Comparison of ENCODE assay signal across 8 cellular contexts in the genomic region with DNA sequence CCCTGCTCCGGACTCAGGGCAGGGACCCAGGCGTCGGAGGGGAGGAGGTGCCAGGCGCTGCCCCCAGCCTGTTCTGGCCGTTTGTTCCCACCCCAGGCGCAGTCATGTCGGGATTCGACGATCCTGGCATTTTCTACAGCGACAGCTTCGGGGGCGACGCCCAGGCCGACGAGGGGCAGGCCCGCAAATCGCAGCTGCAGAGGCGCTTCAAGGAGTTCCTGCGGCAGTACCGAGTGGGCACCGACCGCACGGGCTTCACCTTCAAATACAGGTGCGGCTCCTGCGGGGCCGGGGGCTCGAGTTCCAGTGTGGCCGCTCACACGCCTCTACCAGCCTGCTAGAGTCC. TPM values are rescaled to one million over a fixed set of nuclear protein-coding genes. Genes with fewer than 3 reads are reported as not detected.
DNase-seq lines count a peak whose midpoint lies in the region; ATAC-seq, FAIRE-seq and TF ChIP-seq lines count a peak whose summit lies in the region.

No MANE protein-coding gene starts in this region.

- no peaks in the 10 kb centered on the region for H3K9me3 ChIP-seq in CD4-positive, alpha-beta T cell (ENCODE audit: control insufficient read depth, low read length)
- H3K9me3 ChIP-seq in GM23248 (ENCODE audit: low read depth) (no peaks in the 10 kb centered on the region), H1 (ENCODE audit: insufficient read depth in 2 of 2, low read depth in 1 of 2, low read length in 1 of 2) (no peaks in the 10 kb centered on the region)

- H2BK120ac ChIP-seq in H1 (replicated peaks; ENCODE audit: low read depth, low read length) = no peak overlapping the region

- FAIRE-seq in H1 (lab: Jason Lieb, UNC) = no peak

- H3K79me1 ChIP-seq in H1 (ENCODE audit: low read depth, low read length) = peaks cover 11% of the 10 kb centered on the region; the same call in 1 of the 2 replicates

- no peaks in the 10 kb centered on the region for H3K27me3 Mint-ChIP-seq in CD4-positive, alpha-beta T cell
- H3K27me3 Mint-ChIP-seq in nephron progenitor cell (ENCODE audit: low read depth, poor library complexity) = no peaks in the 10 kb centered on the region

- TF ChIP-seq POLR2A in H1 (IDR thresholded peaks at IDR 0.05; ENCODE audit: control extremely low read depth in 1 of 2, low read depth in 2 of 2, low read length in 2 of 2) = no peak

- ATAC-seq in CD4-positive, alpha-beta T cell (ENCODE audit: poor library complexity) = peak; percentile 0
- no peak for ATAC-seq in HG02870 (IDR thresholded peaks at IDR 0.05; ENCODE audit: unreplicated experiment)

- no peaks in the 10 kb centered on the region for H3K9me3 Mint-ChIP-seq in CD4-positive, alpha-beta T cell
- H3K9me3 Mint-ChIP-seq in nephron progenitor cell = no peaks in the 10 kb centered on the region

- intact Hi-C loops in CD4-positive, alpha-beta T cell (cut with DNase I, micrococcal nuclease) = loop anchor here in 1 of 2 experiments (1.0 kb wide), 1 partner anchor 101 kb away; a partner anchor contains a TSS

- H2AFZ ChIP-seq in GM23248 (peak overlapping the region; percentile 92), H1 (ENCODE audit: low read length) (no peak overlapping the region)

- peak overlapping the region; percentile 95 for H3K27ac Mint-ChIP-seq in CD4-positive, alpha-beta T cell
- peak overlapping the region; percentile 95 for H3K27ac Mint-ChIP-seq in nephron progenitor cell

- H2BK12ac ChIP-seq in H1 (ENCODE audit: low read depth, low read length) = peak overlapping the region; percentile 97; the same call in 1 of the 2 replicates

- peak overlapping the region; percentile 2 for H3K27ac ChIP-seq in CD4-positive, alpha-beta T cell (ENCODE audit: low read depth, low read length)
- H3K27ac ChIP-seq in GM23248 (no peak overlapping the region), H1 (ENCODE audit: low read depth, low read length) (peak overlapping the region; percentile 98)

- POLR2A ChIA-PET in CD4-positive, alpha-beta T cell (lab: Charles Lee) = interaction anchor here (2.6 kb wide), 1 partner anchor 100 kb away, joined by 14 read pairs; a partner anchor contains a TSS
- POLR2A ChIA-PET in H1 (lab: Charles Lee; ENCODE audit: partially characterized antibody) = interaction anchor here (0.6 to 57.4 kb wide), 3 partner anchors 4 to 213 kb away, joined by 3 to 1995 read pairs (median 1995); a partner anchor contains a TSS

- CTCF ChIA-PET in CD4-positive, alpha-beta T cell (lab: Charles Lee) = no interaction called here
- CTCF ChIA-PET in H1 (lab: Charles Lee; ENCODE audit: partially characterized antibody) = interaction anchor here (0.5 to 3.2 kb wide), 2 partner anchors 28 to 29 kb away, joined by 3 to 13 read pairs; no protein-coding TSS in a partner anchor

- peak overlapping the region; percentile 96 for H2BK5ac ChIP-seq in H1 (ENCODE audit: low read depth, low read length)

- peak overlapping the region; percentile 91 for H4K5ac ChIP-seq in H1 (ENCODE audit: insufficient read length, low read depth, low read length)

- in situ Hi-C loops in GM23248 (cut with MboI) = no loop called here

- peak overlapping the region; percentile 100; the same call in 1 of the 2 replicates for H4K8ac ChIP-seq in H1 (ENCODE audit: extremely low read depth, insufficient read depth, low read length)

- 0 out of 2 replicates have a peak overlapping the region, but pooled peaks have one; percentile 75 for H2AK5ac ChIP-seq in H1 (ENCODE audit: low read depth, low read length)

- H3K9me2 ChIP-seq in GM23248 (ENCODE audit: insufficient read depth) = no peaks in the 10 kb centered on the region

- peak overlapping the region; percentile 58 for H4K91ac ChIP-seq in H1 (replicated peaks; ENCODE audit: insufficient read length, low read length)

- peaks cover 44% of the 10 kb centered on the region for H3K36me3 Mint-ChIP-seq in CD4-positive, alpha-beta T cell (ENCODE audit: low read depth)
- H3K36me3 Mint-ChIP-seq in nephron progenitor cell (ENCODE audit: low read depth) = peaks cover 28% of the 10 kb centered on the region

- H3F3A ChIP-seq in GM23248 (ENCODE audit: insufficient read depth) = peaks cover 16% of the 10 kb centered on the region

- no peaks in the 10 kb centered on the region for H3K4me1 ChIP-seq in GM23248 (ENCODE audit: insufficient read depth)
- peaks cover 8 to 25% (median 13%) of the 10 kb centered on the region in 4 experiments for H3K4me1 ChIP-seq in H1 (replicated peaks in 1 of 4; ENCODE audit: control insufficient read depth in 3 of 4, insufficient read depth in 4 of 4, low read length in 3 of 4)

- no peak overlapping the region for H2BK20ac ChIP-seq in H1 (ENCODE audit: low read length)

- peak overlapping the region; percentile 79 for H3K4me2 ChIP-seq in GM23248 (ENCODE audit: unreplicated experiment)
- H3K4me2 ChIP-seq in H1 (ENCODE audit: insufficient read depth in 1 of 2, low read depth in 2 of 2, low read length in 2 of 2) = peak overlapping the region; percentile 72 to 84

- peak overlapping the region; percentile 90 for H3K4me3 ChIP-seq in GM23248
- peak overlapping the region; percentile 83 to 98 (median 90) for H3K4me3 ChIP-seq in H1 (ENCODE audit: extremely low read depth in 1 of 4, insufficient read depth in 2 of 4, low read depth in 3 of 4, low read length in 4 of 4)

- H3K4me1 Mint-ChIP-seq in CD4-positive, alpha-beta T cell (ENCODE audit: low read depth) = peaks cover 18% of the 10 kb centered on the region
- H3K4me1 Mint-ChIP-seq in nephron progenitor cell = peaks cover 50% of the 10 kb centered on the region

- H3K27me3 ChIP-seq in CD4-positive, alpha-beta T cell (ENCODE audit: control insufficient read depth, insufficient read depth, low read length) = no peaks in the 10 kb centered on the region
- no peaks in the 10 kb centered on the region for H3K27me3 ChIP-seq in GM23248 (replicated peaks; ENCODE audit: insufficient read depth)
- H3K27me3 ChIP-seq in H1 (replicated peaks in 1 of 4; ENCODE audit: control insufficient read depth in 3 of 4, extremely low read depth in 1 of 4, insufficient read depth in 3 of 4, low read length in 3 of 4) = no peaks in the 10 kb centered on the region

- H3K4ac ChIP-seq in H1 (replicated peaks; ENCODE audit: insufficient read length, low read depth, low read length) = peak overlapping the region; percentile 88

- no peak for TF ChIP-seq EP300 in H1 (IDR thresholded peaks at IDR 0.05; ENCODE audit: borderline replicate concordance in 1 of 2, low read depth in 2 of 2, low read length in 2 of 2)

- no peaks in the 10 kb centered on the region for H3K36me3 ChIP-seq in GM23248 (ENCODE audit: low read depth)
- peaks cover 23 to 43% (median 31%) of the 10 kb centered on the region in 4 experiments for H3K36me3 ChIP-seq in H1 (ENCODE audit: control insufficient read depth in 2 of 4, insufficient read depth in 4 of 4, low read length in 3 of 4)

- H2BK15ac ChIP-seq in H1 (ENCODE audit: low read length) = 0 out of 2 replicates have a peak overlapping the region, but pooled peaks have one; percentile 46

- peak overlapping the region; percentile 71 for H3K18ac ChIP-seq in H1 (ENCODE audit: extremely low read depth, low read length)

- H3K14ac ChIP-seq in H1 (ENCODE audit: insufficient read length) = peak overlapping the region; percentile 12

- peak overlapping the region; percentile 98 for H3K4me3 Mint-ChIP-seq in CD4-positive, alpha-beta T cell
- H3K4me3 Mint-ChIP-seq in nephron progenitor cell = peak overlapping the region; percentile 99

- peak in 4 of 10 experiments; percentile 3 to 36 (median 10) for DNase-seq in CD4-positive, alpha-beta T cell
- DNase-seq in GM23248 = peak; percentile 41
- DNase-seq in RPMI8226 = peak; percentile 45
- no peak for DNase-seq in H1 (ENCODE audit: low read depth in 1 of 2, low spot score in 2 of 2)
- DNase-seq in nephron progenitor cell = peak; percentile 42
- no peak for DNase-seq in NCI-H1930 (lab: John Stamatoyannopoulos, UW)
- DNase-seq in HCEC 1CT = no peak

- no peak for TF ChIP-seq CTCF in CD4-positive, alpha-beta T cell (IDR thresholded peaks at IDR 0.05)
- no peak for TF ChIP-seq CTCF in H1 (IDR thresholded peaks at IDR 0.05; ENCODE audit: control extremely low read depth in 1 of 3, insufficient read depth in 1 of 3, low read depth in 1 of 3, low read length in 3 of 3)
- TF ChIP-seq CTCF in nephron progenitor cell (IDR thresholded peaks at IDR 0.05) = no peak

- H4K20me1 ChIP-seq in GM23248 (ENCODE audit: insufficient read depth) = no peaks in the 10 kb centered on the region
- peaks cover 0 to 4% of the 10 kb centered on the region in 2 experiments for H4K20me1 ChIP-seq in H1 (replicated peaks in 1 of 2; ENCODE audit: control insufficient read depth in 1 of 2, insufficient read depth in 2 of 2, low read length in 2 of 2)

- H3K79me2 ChIP-seq in GM23248 (ENCODE audit: insufficient read depth) = peaks cover 6% of the 10 kb centered on the region
- H3K79me2 ChIP-seq in H1 (ENCODE audit: control insufficient read depth in 1 of 2, insufficient read depth in 2 of 2, low read length in 2 of 2) = peaks cover 12 to 44% of the 10 kb centered on the region in 2 experiments

- no peak for TF ChIP-seq RAD21 in H1 (IDR thresholded peaks at IDR 0.05 in 1 of 2, conservative IDR thresholded peaks at IDR 0.05 in 1 of 2; ENCODE audit: low read depth in 2 of 2, low read length in 2 of 2)

- H3K9ac ChIP-seq in GM23248 = peak overlapping the region; percentile 84
- peak overlapping the region; percentile 99 to 100 (median 100) for H3K9ac ChIP-seq in H1 (replicated peaks in 1 of 4; ENCODE audit: extremely low read depth in 1 of 4, low read depth in 3 of 4, low read length in 3 of 4)

- peak overlapping the region; percentile 95 for H3K56ac ChIP-seq in H1 (replicated peaks; ENCODE audit: insufficient read length, low read depth, low read length)

- 1 to 3% methylated on average over 26 to 29 of the region's 29 CpGs for WGBS in GM23248 (ENCODE audit: low coverage in 1 of 2, low lambda C conversion rate in 2 of 2, missing lambda C conversion rate in 2 of 2), 2 experiments
- 5% methylated on average over 28 of the region's 29 CpGs; no CpG with 5 or more reads in 1 of the 2 experiments for whole genome bisulfite sequencing in H1 (ENCODE audit: extremely low coverage in 1 of 2, insufficient coverage in 1 of 2, insufficient read length in 1 of 2, insufficient replicate concordance in 2 of 2, low coverage in 1 of 2, low lambda C conversion rate in 2 of 2, missing lambda C conversion rate in 1 of 2), 2 experiments

- no peak overlapping the region for H3K23ac ChIP-seq in H1 (ENCODE audit: insufficient read length)

- peaks cover 3% of the 10 kb centered on the region; the same call in 1 of the 2 replicates for H3K23me2 ChIP-seq in H1 (ENCODE audit: low read depth, low read length)

RNA-seq across cellular contexts. Expression of a gene that starts 0.4 kb away (rescaled TPM):
- total RNA-seq in CD4-positive, alpha-beta T cell = 10 to 100 TPM; 21.6 to 22.6 TPM
- 34.4 and 37.2 TPM in 2 replicates for total RNA-seq in GM23248 (2014; rRNA removed; shearing (Covaris generic))
- 48.4 and 51.5 TPM in 2 replicates for polyA plus RNA-seq in GM23248 (2016; fragmentation: Nextera tagmentation; extraction: Ambion mirVana)
- total RNA-seq in H1 (2021; fragmentation: NEBNext Ultra II Directional; extraction: Animal tissue kit (Norgen Biotek cat#: 25700)) = 297 and 305 TPM in 2 replicates
- polyA plus RNA-seq in H1 (2011; rRNA removed) = 210 and 243 TPM in 2 replicates
- polyA plus RNA-seq in H1 (2011; cell fraction: cytosol; rRNA removed) = 212 TPM
- 524 TPM for polyA plus RNA-seq in H1 (2011; cell fraction: nucleus; rRNA removed)
- polyA plus RNA-seq in H1 (2012, experiment 1 of 2) = 221 to 290 TPM (median 254 TPM) in 4 replicates
- polyA plus RNA-seq in H1 (2012, experiment 2 of 2) = 144 TPM
- polyA plus RNA-seq in H1 (2013, experiment 1 of 2) = 120 TPM
- polyA plus RNA-seq in H1 (2013, experiment 2 of 2) = 108 TPM
- polyA minus RNA-seq in H1 (2011; rRNA and poly(A)+ RNA removed) = 447 and 449 TPM in 2 replicates
- polyA minus RNA-seq in H1 (2011; cell fraction: cytosol; rRNA and poly(A)+ RNA removed) = 271 TPM
- 249 TPM for polyA minus RNA-seq in H1 (2011; cell fraction: nucleus; rRNA and poly(A)+ RNA removed)

RNA-seq across cellular contexts. Expression of a gene that starts 19.4 kb away (rescaled TPM):
- total RNA-seq in CD4-positive, alpha-beta T cell = 1 to 10 TPM; 1.1 to 1.5 TPM
- 71.6 and 82.9 TPM in 2 replicates for total RNA-seq in GM23248 (2014; rRNA removed; shearing (Covaris generic))
- polyA plus RNA-seq in GM23248 (2016; fragmentation: Nextera tagmentation; extraction: Ambion mirVana) (44.3 and 46.6 TPM in 2 replicates), H1 (2011; rRNA removed) (39.2 and 41.6 TPM in 2 replicates)
- 25.0 and 25.7 TPM in 2 replicates for total RNA-seq in H1 (2021; fragmentation: NEBNext Ultra II Directional; extraction: Animal tissue kit (Norgen Biotek cat#: 25700))
- 28.6 TPM for polyA plus RNA-seq in H1 (2011; cell fraction: cytosol; rRNA removed)
- polyA plus RNA-seq in H1 (2011; cell fraction: nucleus; rRNA removed) = 19.6 TPM
- polyA plus RNA-seq in H1 (2012, experiment 1 of 2) = 20.2 to 27.4 TPM (median 24.8 TPM) in 4 replicates
- 29.7 TPM for polyA plus RNA-seq in H1 (2012, experiment 2 of 2)
- polyA plus RNA-seq in H1 (2013, experiment 1 of 2) = 23.9 TPM
- polyA plus RNA-seq in H1 (2013, experiment 2 of 2) = 27.9 TPM
- polyA minus RNA-seq in H1 (2011; rRNA and poly(A)+ RNA removed) = 8.0 and 8.7 TPM in 2 replicates
- polyA minus RNA-seq in H1 (2011; cell fraction: cytosol; rRNA and poly(A)+ RNA removed) = 7.7 TPM
- 9.2 TPM for polyA minus RNA-seq in H1 (2011; cell fraction: nucleus; rRNA and poly(A)+ RNA removed)

Comparison
In these comparisons a context has a peak if more than half of its experiments do, and no peak if none do; other contexts are left out.
1. DNase-seq: peak in GM23248 (single experiment), RPMI8226 (single experiment) and nephron progenitor cell (single experiment); none in H1 (0 of 2), NCI-H1930 (0 of 2) and HCEC 1CT (single experiment).
2. RNA of a gene that starts 19.4 kb away (total RNA-seq): 71.6 to 82.9 TPM in GM23248 and 25.0 to 25.7 TPM in H1; 1.1 to 1.5 TPM in CD4-positive, alpha-beta T cell; every median in the first group is over 10 times any median in the second.